1 cellular context compared by ENCODE assay signal in the genomic region with DNA sequence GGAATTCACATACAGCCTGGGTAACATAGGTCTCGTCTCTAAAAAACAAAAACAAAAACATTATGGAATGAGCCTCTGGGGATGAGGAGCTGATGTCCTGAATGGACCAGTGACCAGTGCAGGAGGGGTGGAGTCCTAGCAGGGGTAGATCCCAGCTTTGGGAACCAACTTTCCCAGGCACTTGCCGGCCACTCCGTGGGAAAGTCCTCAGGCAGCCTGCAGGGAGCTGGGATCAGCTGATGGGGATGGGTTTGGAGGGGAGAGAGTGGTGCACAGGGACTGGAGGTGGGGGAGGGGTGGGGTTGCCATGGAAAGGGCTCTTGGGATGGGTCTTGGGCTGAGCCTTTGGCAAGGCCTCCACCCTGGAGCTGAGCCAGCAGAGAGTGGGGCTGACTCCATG.
TF ChIP-seq lines count a peak whose summit lies in the region.

No MANE protein-coding gene starts in this region.

TF ChIP-seq in IMR-90, 13 proteins besides CTCF, POLR2A, EP300 and RAD21:
- TF ChIP-seq RCOR1 (IDR thresholded peaks at IDR 0.05; ENCODE audit: insufficient replicate concordance, low read length): no peak
- no peak for TF ChIP-seq MXI1 (IDR thresholded peaks at IDR 0.05; ENCODE audit: borderline replicate concordance, low read depth, low read length)
- no peak for TF ChIP-seq FOS (IDR thresholded peaks at IDR 0.05; ENCODE audit: low read depth, low read length)
- TF ChIP-seq, protein P1, sequence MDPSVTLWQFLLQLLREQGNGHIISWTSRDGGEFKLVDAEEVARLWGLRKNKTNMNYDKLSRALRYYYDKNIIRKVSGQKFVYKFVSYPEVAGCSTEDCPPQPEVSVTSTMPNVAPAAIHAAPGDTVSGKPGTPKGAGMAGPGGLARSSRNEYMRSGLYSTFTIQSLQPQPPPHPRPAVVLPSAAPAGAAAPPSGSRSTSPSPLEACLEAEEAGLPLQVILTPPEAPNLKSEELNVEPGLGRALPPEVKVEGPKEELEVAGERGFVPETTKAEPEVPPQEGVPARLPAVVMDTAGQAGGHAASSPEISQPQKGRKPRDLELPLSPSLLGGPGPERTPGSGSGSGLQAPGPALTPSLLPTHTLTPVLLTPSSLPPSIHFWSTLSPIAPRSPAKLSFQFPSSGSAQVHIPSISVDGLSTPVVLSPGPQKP (IDR thresholded peaks at IDR 0.05; ENCODE audit: borderline replicate concordance, low read depth, low read length): no peak
- no peak for TF ChIP-seq BHLHE40 (IDR thresholded peaks at IDR 0.05; ENCODE audit: low read depth, low read length)
- no peak for TF ChIP-seq SMC3 (IDR thresholded peaks at IDR 0.05; ENCODE audit: low read depth, low read length)
- TF ChIP-seq NFE2L2 (IDR thresholded peaks at IDR 0.05; ENCODE audit: low read depth, low read length): no peak
- no peak for TF ChIP-seq CEBPB (IDR thresholded peaks at IDR 0.05; ENCODE audit: low read depth, low read length)
- TF ChIP-seq CHD1 (IDR thresholded peaks at IDR 0.05; ENCODE audit: low read depth, low read length): no peak
- TF ChIP-seq, protein P2, sequence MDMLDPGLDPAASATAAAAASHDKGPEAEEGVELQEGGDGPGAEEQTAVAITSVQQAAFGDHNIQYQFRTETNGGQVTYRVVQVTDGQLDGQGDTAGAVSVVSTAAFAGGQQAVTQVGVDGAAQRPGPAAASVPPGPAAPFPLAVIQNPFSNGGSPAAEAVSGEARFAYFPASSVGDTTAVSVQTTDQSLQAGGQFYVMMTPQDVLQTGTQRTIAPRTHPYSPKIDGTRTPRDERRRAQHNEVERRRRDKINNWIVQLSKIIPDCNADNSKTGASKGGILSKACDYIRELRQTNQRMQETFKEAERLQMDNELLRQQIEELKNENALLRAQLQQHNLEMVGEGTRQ (IDR thresholded peaks at IDR 0.05; ENCODE audit: low read depth, low read length): no peak
- TF ChIP-seq RFX5 (IDR thresholded peaks at IDR 0.05; ENCODE audit: low read depth, low read length): no peak
- no peak for TF ChIP-seq MAZ (IDR thresholded peaks at IDR 0.05; ENCODE audit: borderline replicate concordance, low read depth, low read length)
- no peak for TF ChIP-seq MAFK (IDR thresholded peaks at IDR 0.05; ENCODE audit: low read depth, low read length)
